ENCODE assay signal across 36 cellular contexts in the genomic region with DNA sequence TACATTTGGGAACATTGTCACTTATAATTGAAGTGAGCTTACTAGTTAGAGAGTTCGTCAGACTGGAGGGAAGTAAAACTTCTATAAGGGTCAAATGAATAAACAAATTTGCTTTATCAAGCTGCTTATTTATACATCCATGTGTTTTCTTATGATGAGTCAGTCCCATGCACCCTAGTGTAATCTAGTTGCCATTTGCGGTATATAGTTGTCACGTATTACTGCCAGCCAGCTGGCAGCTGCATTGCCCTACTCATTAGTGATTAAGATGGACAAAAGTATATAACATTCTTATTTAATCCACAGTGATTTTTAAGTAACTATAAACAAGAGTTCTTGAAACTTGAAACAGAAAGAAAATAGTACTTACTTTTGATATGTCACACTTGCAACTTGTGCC.
"Had no signal": no experiment of that assay in that cellular context is flagged by ENCODE, and none has a peak within 500 bp of the region (broad histone marks: within the 10 kb centered on the region; RNA-seq: fewer than 3 reads in every experiment).

No MANE protein-coding gene starts in this region.

- H3K4me1 ChIP-seq: adrenal gland, breast epithelium, colonic mucosa, esophagus squamous epithelium, foreskin keratinocyte, gastrocnemius medialis, heart left ventricle had no signal

- H3K27ac ChIP-seq: adrenal gland, breast epithelium, cardiac muscle cell, colonic mucosa, epithelial cell of prostate, esophagus squamous epithelium, foreskin keratinocyte, gastrocnemius medialis, heart left ventricle, hepatocyte had no signal

- ATAC-seq: activated CD4-positive, alpha-beta T cell treated with anti-CD3 and anti-CD28 coated beads for 36 hours; activated CD8-positive, alpha-beta memory T cell treated with anti-CD3 and anti-CD28 coated beads, Interleukin-2, amount 10 ng/mL, durations not matched to agents 7 days and 5 days; activated CD8-positive, alpha-beta T cell treated with anti-CD3 and anti-CD28 coated beads, Interleukin-2, amount 10 ng/mL, durations not matched to agents 7 days and 5 days; activated naive CD8-positive, alpha-beta T cell treated with anti-CD3 and anti-CD28 coated beads, Interleukin-2, amount 50 U/mL, for 24 hours; foreskin keratinocyte; gastrocnemius medialis; heart left ventricle had no signal

- H3K27me3 ChIP-seq: adrenal gland, breast epithelium, cardiac muscle cell, colonic mucosa, esophagus squamous epithelium, foreskin keratinocyte, gastrocnemius medialis, heart left ventricle, hepatocyte had no signal

- H3K4me3 ChIP-seq: adrenal gland, breast epithelium, cardiac muscle cell, colonic mucosa, esophagus squamous epithelium, gastrocnemius medialis, heart left ventricle, hepatocyte had no signal

- H3K4me2 ChIP-seq: hepatocyte had no signal

- H3K27ac Mint-ChIP-seq: activated CD4-positive, alpha-beta memory T cell treated with anti-CD3 and anti-CD28 coated beads for 36 hours; activated CD4-positive, alpha-beta T cell treated with anti-CD3 and anti-CD28 coated beads for 36 hours; activated CD4-positive, alpha-beta T cell treated with anti-CD3 and anti-CD28 coated beads, Interleukin-2, amount 10 ng/mL, durations not matched to agents 24 days and 14 days; activated CD8-positive, alpha-beta memory T cell treated with anti-CD3 and anti-CD28 coated beads, Interleukin-2, amount 10 ng/mL, durations not matched to agents 7 days and 5 days; activated CD8-positive, alpha-beta T cell treated with anti-CD3 and anti-CD28 coated beads, Interleukin-2, amount 10 ng/mL, durations not matched to agents 7 days and 5 days; activated naive CD4-positive, alpha-beta T cell treated with anti-CD3 and anti-CD28 coated beads for 36 hours; activated naive CD4-positive, alpha-beta T cell treated with anti-CD3 and anti-CD28 coated beads, Interleukin-2, amount 50 U/mL, for 24 hours; activated naive CD8-positive, alpha-beta T cell treated with anti-CD3 and anti-CD28 coated beads for 36 hours; activated naive CD8-positive, alpha-beta T cell treated with anti-CD3 and anti-CD28 coated beads, Interleukin-2, amount 50 U/mL, for 24 hours; activated T-helper 1 cell treated with anti-CD3 and anti-CD28 coated beads, Interleukin-12 subunit alpha, Interleukin-12 subunit beta, Interleukin-2, Interleukin-4 antibody, amounts not matched to agents 30 ng/mL and 10 ng/mL and 1 ng/mL, durations not matched to agents 14 hours and 24 hours and 36 hours; activated T-helper 2 cell treated with anti-CD3 and anti-CD28 coated beads, Interferon-gamma antibody, Interleukin-2, Interleukin-4, amounts not matched to agents 10 μg/mL and 5 μg/mL and 100 μg/mL, durations not matched to agents 14 hours and 24 hours and 36 hours had no signal

- H3K36me3 ChIP-seq: adrenal gland, breast epithelium, cardiac muscle cell, colonic mucosa, esophagus squamous epithelium, gastrocnemius medialis, heart left ventricle had no signal

- DNase-seq: activated CD4-positive, alpha-beta memory T cell treated with anti-CD3 and anti-CD28 coated beads for 36 hours; activated CD4-positive, alpha-beta T cell treated with anti-CD3 and anti-CD28 coated beads for 36 hours; activated CD4-positive, alpha-beta T cell treated with anti-CD3 and anti-CD28 coated beads, Interleukin-2, amount 10 ng/mL, durations not matched to agents 24 days and 14 days; activated CD4-positive, CD25-positive, alpha-beta regulatory T cell; activated CD4-positive, CD25-positive, alpha-beta regulatory T cell treated with anti-CD3 and anti-CD28 coated beads, Interleukin-2, amount 50 U/mL, for 72 hours; activated CD8-positive, alpha-beta memory T cell treated with anti-CD3 and anti-CD28 coated beads, Interleukin-2, amount 10 ng/mL, durations not matched to agents 7 days and 5 days; activated CD8-positive, alpha-beta memory T cell treated with anti-CD3 and anti-CD28 coated beads, Interleukin-2, amount 50 U/mL, for 4 hours; activated CD8-positive, alpha-beta T cell treated with anti-CD3 and anti-CD28 coated beads, Interleukin-2, amount 10 ng/mL, durations not matched to agents 7 days and 5 days; activated effector memory CD4-positive, alpha-beta T cell treated with anti-CD3 and anti-CD28 coated beads, Interleukin-2, amount 50 U/mL, for 16 hours; activated naive CD4-positive, alpha-beta T cell treated with anti-CD3 and anti-CD28 coated beads for 36 hours; activated naive CD8-positive, alpha-beta T cell treated with anti-CD3 and anti-CD28 coated beads for 36 hours; activated naive CD8-positive, alpha-beta T cell treated with anti-CD3 and anti-CD28 coated beads, Interleukin-2, amount 50 U/mL, for 24 hours; activated T-cell treated with anti-CD3 and anti-CD28 coated beads, Interleukin-2, amount 50 U/mL, for 1 hour; activated T-cell treated with anti-CD3 and anti-CD28 coated beads, Interleukin-2, amount 50 U/mL, for 48 hours; adrenal gland; amygdala; aorta; central memory CD4-positive, alpha-beta T cell; cerebellar nuclear complex; colonic mucosa; effector CD8-positive, alpha-beta T cell; esophagus squamous epithelium; foreskin keratinocyte; gastrocnemius medialis; glutamatergic neuron; heart left ventricle; T-helper 1 cell; T1000 had no signal

- H3K4me1 Mint-ChIP-seq: activated CD4-positive, alpha-beta T cell treated with anti-CD3 and anti-CD28 coated beads for 36 hours; activated CD4-positive, alpha-beta T cell treated with anti-CD3 and anti-CD28 coated beads, Interleukin-2, amount 10 ng/mL, durations not matched to agents 24 days and 14 days; activated CD8-positive, alpha-beta memory T cell treated with anti-CD3 and anti-CD28 coated beads, Interleukin-2, amount 10 ng/mL, durations not matched to agents 7 days and 5 days; activated naive CD4-positive, alpha-beta T cell treated with anti-CD3 and anti-CD28 coated beads, Interleukin-2, amount 50 U/mL, for 24 hours; activated naive CD8-positive, alpha-beta T cell treated with anti-CD3 and anti-CD28 coated beads for 36 hours; activated naive CD8-positive, alpha-beta T cell treated with anti-CD3 and anti-CD28 coated beads, Interleukin-2, amount 50 U/mL, for 24 hours had no signal

- H3K9me3 ChIP-seq: adrenal gland, breast epithelium, colonic mucosa, esophagus squamous epithelium, gastrocnemius medialis, heart left ventricle had no signal

- H3K4me3 Mint-ChIP-seq: activated CD4-positive, alpha-beta memory T cell treated with anti-CD3 and anti-CD28 coated beads for 36 hours; activated CD4-positive, alpha-beta T cell treated with anti-CD3 and anti-CD28 coated beads for 36 hours; activated CD4-positive, alpha-beta T cell treated with anti-CD3 and anti-CD28 coated beads, Interleukin-2, amount 10 ng/mL, durations not matched to agents 24 days and 14 days; activated CD8-positive, alpha-beta memory T cell treated with anti-CD3 and anti-CD28 coated beads, Interleukin-2, amount 10 ng/mL, durations not matched to agents 7 days and 5 days; activated CD8-positive, alpha-beta T cell treated with anti-CD3 and anti-CD28 coated beads, Interleukin-2, amount 10 ng/mL, durations not matched to agents 7 days and 5 days; activated naive CD4-positive, alpha-beta T cell treated with anti-CD3 and anti-CD28 coated beads for 36 hours; activated naive CD4-positive, alpha-beta T cell treated with anti-CD3 and anti-CD28 coated beads, Interleukin-2, amount 50 U/mL, for 24 hours; activated naive CD8-positive, alpha-beta T cell treated with anti-CD3 and anti-CD28 coated beads for 36 hours; activated naive CD8-positive, alpha-beta T cell treated with anti-CD3 and anti-CD28 coated beads, Interleukin-2, amount 50 U/mL, for 24 hours; activated T-helper 1 cell treated with anti-CD3 and anti-CD28 coated beads, Interleukin-12 subunit alpha, Interleukin-12 subunit beta, Interleukin-2, Interleukin-4 antibody, amounts not matched to agents 30 ng/mL and 10 ng/mL and 1 ng/mL, durations not matched to agents 14 hours and 24 hours and 36 hours; brain had no signal

- H3K36me3 Mint-ChIP-seq: activated CD4-positive, alpha-beta memory T cell treated with anti-CD3 and anti-CD28 coated beads for 36 hours; activated CD8-positive, alpha-beta memory T cell treated with anti-CD3 and anti-CD28 coated beads, Interleukin-2, amount 10 ng/mL, durations not matched to agents 7 days and 5 days; activated naive CD4-positive, alpha-beta T cell treated with anti-CD3 and anti-CD28 coated beads, Interleukin-2, amount 50 U/mL, for 24 hours; activated naive CD8-positive, alpha-beta T cell treated with anti-CD3 and anti-CD28 coated beads for 36 hours; brain had no signal

- H2AFZ ChIP-seq: hepatocyte had no signal

- H3K27me3 Mint-ChIP-seq: activated CD4-positive, alpha-beta memory T cell treated with anti-CD3 and anti-CD28 coated beads for 36 hours; activated CD4-positive, alpha-beta T cell treated with anti-CD3 and anti-CD28 coated beads for 36 hours; activated CD4-positive, alpha-beta T cell treated with anti-CD3 and anti-CD28 coated beads, Interleukin-2, amount 10 ng/mL, durations not matched to agents 24 days and 14 days; activated CD8-positive, alpha-beta memory T cell treated with anti-CD3 and anti-CD28 coated beads, Interleukin-2, amount 10 ng/mL, durations not matched to agents 7 days and 5 days; activated naive CD8-positive, alpha-beta T cell treated with anti-CD3 and anti-CD28 coated beads for 36 hours; brain had no signal
